8 cellular contexts compared by ENCODE assay signal in the genomic region with DNA sequence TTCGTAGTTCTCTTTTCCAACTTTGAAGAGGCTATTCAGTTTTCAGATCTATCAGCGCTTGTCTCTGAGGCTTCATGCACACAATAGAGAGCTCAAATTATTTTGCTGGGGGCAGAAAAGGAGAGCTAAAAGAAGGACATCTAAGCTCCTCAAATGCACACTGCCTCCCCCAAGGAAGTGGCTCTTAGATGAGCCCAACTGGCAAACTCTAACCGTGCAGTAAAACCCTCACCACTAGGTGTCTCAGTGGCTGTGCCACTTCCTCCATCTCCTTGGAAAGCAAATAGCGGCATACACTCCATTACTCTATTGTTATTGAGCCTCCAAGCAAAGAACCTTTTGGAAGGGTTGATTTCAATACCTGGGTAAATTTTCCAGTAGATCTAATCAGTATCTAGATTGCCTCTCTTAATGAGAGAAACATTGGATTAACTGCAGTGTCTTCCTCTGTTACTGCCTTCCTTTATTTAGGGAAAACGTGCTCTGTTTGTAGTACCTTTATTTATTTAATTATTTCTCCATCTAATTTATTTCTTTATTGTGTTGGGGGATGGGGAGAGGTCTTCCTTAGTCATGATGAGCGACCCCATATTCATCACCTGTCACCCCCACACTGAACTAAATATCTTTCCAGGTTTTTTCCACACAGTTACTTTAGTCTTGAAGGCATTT. TPM values are rescaled to one million over a fixed set of nuclear protein-coding genes. Genes with fewer than 3 reads are reported as not detected.
DNase-seq lines count a peak whose midpoint lies in the region; ATAC-seq and TF ChIP-seq lines count a peak whose summit lies in the region.

No MANE protein-coding gene starts in this region.

- no peaks in the 10 kb centered on the region for H3K36me3 ChIP-seq in BLaER1
- H3K36me3 ChIP-seq in neutrophil, result no peaks in the 10 kb centered on the region
- no peaks in the 10 kb centered on the region for H3K36me3 ChIP-seq in testis (ENCODE audit: low read depth, missing control alignments)

- no peaks in the 10 kb centered on the region for H4K20me1 ChIP-seq in BLaER1

- TF ChIP-seq CTCF in GM20000 (IDR thresholded peaks at IDR 0.05; ENCODE audit: extremely low read depth, missing control alignments), result peak; percentile 79
- TF ChIP-seq CTCF in foreskin keratinocyte (conservative IDR thresholded peaks at IDR 0.05), result peak; percentile 88
- peak; percentile 60 for TF ChIP-seq CTCF in neutrophil (IDR thresholded peaks at IDR 0.05)
- TF ChIP-seq CTCF in testis (IDR thresholded peaks at IDR 0.05), result peak in 2 of 3 experiments; percentile 73 to 80

- H3K27me3 ChIP-seq in BLaER1 (no peaks in the 10 kb centered on the region), foreskin keratinocyte (peaks cover 4% of the 10 kb centered on the region), neutrophil (peaks cover 4% of the 10 kb centered on the region), testis (no peaks in the 10 kb centered on the region)

- H3K9me3 ChIP-seq in BLaER1 (no peaks in the 10 kb centered on the region), neutrophil (no peaks in the 10 kb centered on the region), testis (no peaks in the 10 kb centered on the region)

- H3K27me3 Mint-ChIP-seq in activated T-helper 2 cell treated with anti-CD3 and anti-CD28 coated beads, Interferon-gamma antibody, Interleukin-2, Interleukin-4, amounts not matched to agents 10 μg/mL and 5 μg/mL and 100 μg/mL, durations not matched to agents 14 hours and 24 hours and 36 hours (ENCODE audit: low read depth), result peaks cover 14% of the 10 kb centered on the region

- intact Hi-C loops in activated T-helper 2 cell treated with anti-CD3 and anti-CD28 coated beads, Interferon-gamma antibody, Interleukin-2, Interleukin-4, amounts not matched to agents 10 μg/mL and 5 μg/mL and 100 μg/mL, durations not matched to agents 14 hours and 24 hours and 36 hours (cut with micrococcal nuclease), result loop anchor here (1.0 to 10.0 kb wide), 3 partner anchors 67 to 243 kb away; partner anchors contain the start of gene ZMYM4
- intact Hi-C loops in testis (cut with DNase I; ENCODE audit: low total_unique reads), result no loop called here

- H3K9me3 Mint-ChIP-seq in activated T-helper 2 cell treated with anti-CD3 and anti-CD28 coated beads, Interferon-gamma antibody, Interleukin-2, Interleukin-4, amounts not matched to agents 10 μg/mL and 5 μg/mL and 100 μg/mL, durations not matched to agents 14 hours and 24 hours and 36 hours, result no peaks in the 10 kb centered on the region

- H3K27ac ChIP-seq in BLaER1 (no peak overlapping the region), foreskin keratinocyte (no peak overlapping the region), neutrophil (no peak overlapping the region), testis (no peak overlapping the region)

- no peak overlapping the region for H3K9ac ChIP-seq in BLaER1

- H3K27ac Mint-ChIP-seq in activated T-helper 2 cell treated with anti-CD3 and anti-CD28 coated beads, Interferon-gamma antibody, Interleukin-2, Interleukin-4, amounts not matched to agents 10 μg/mL and 5 μg/mL and 100 μg/mL, durations not matched to agents 14 hours and 24 hours and 36 hours, result no peak overlapping the region

- no peaks in the 10 kb centered on the region for H3K36me3 Mint-ChIP-seq in activated T-helper 2 cell treated with anti-CD3 and anti-CD28 coated beads, Interferon-gamma antibody, Interleukin-2, Interleukin-4, amounts not matched to agents 10 μg/mL and 5 μg/mL and 100 μg/mL, durations not matched to agents 14 hours and 24 hours and 36 hours (ENCODE audit: low read depth)

- H3K4me3 Mint-ChIP-seq in activated T-helper 2 cell treated with anti-CD3 and anti-CD28 coated beads, Interferon-gamma antibody, Interleukin-2, Interleukin-4, amounts not matched to agents 10 μg/mL and 5 μg/mL and 100 μg/mL, durations not matched to agents 14 hours and 24 hours and 36 hours (ENCODE audit: low read depth), result no peak overlapping the region

- H3K4me2 ChIP-seq in BLaER1, result peak overlapping the region; percentile 24; the same call in 1 of the 2 replicates

- peaks cover 3% of the 10 kb centered on the region for H3K4me1 Mint-ChIP-seq in activated T-helper 2 cell treated with anti-CD3 and anti-CD28 coated beads, Interferon-gamma antibody, Interleukin-2, Interleukin-4, amounts not matched to agents 10 μg/mL and 5 μg/mL and 100 μg/mL, durations not matched to agents 14 hours and 24 hours and 36 hours (ENCODE audit: low read depth)

- H3K4me3 ChIP-seq in BLaER1 (no peak overlapping the region), neutrophil (ENCODE audit: low read depth in 1 of 2, low read length in 1 of 2) (no peak overlapping the region), testis (no peak overlapping the region)

- TF ChIP-seq POLR2A in testis (IDR thresholded peaks at IDR 0.05), result no peak

- peaks cover 9% of the 10 kb centered on the region for H3K4me1 ChIP-seq in BLaER1
- no peaks in the 10 kb centered on the region for H3K4me1 ChIP-seq in foreskin keratinocyte
- peaks cover 4 to 5% of the 10 kb centered on the region in 2 experiments for H3K4me1 ChIP-seq in neutrophil (ENCODE audit: control insufficient read depth in 1 of 2, insufficient read depth in 1 of 2, low read depth in 1 of 2, low read length in 1 of 2)
- H3K4me1 ChIP-seq in testis, result peaks cover 3% of the 10 kb centered on the region

- ATAC-seq in foreskin keratinocyte, result peak; percentile 97

- DNase-seq in GM20000 (ENCODE audit: low spot score) (peak; percentile 72), M059J (ENCODE audit: low read depth) (peak; percentile 81), RPMI8226 (peak; percentile 83), foreskin keratinocyte (peak; percentile 42 to 70), testis (peak; percentile 85)
- DNase-seq in activated T-helper 2 cell treated with anti-CD3 and anti-CD28 coated beads, Interferon-gamma antibody, Interleukin-2, Interleukin-4, amounts not matched to agents 10 μg/mL and 5 μg/mL and 100 μg/mL, durations not matched to agents 14 hours and 24 hours and 36 hours (ENCODE audit: low spot score), result peak; percentile 61

- 32 to 47% methylated on average over 6 of the region's 6 CpGs for WGBS in testis, 2 donors

RNA-seq across cellular contexts. Expression of gene SFPQ, which starts 9.2 kb away (rescaled TPM):
- 110 and 196 TPM in 2 replicates for total RNA-seq in M059J (2014; rRNA removed; shearing (Covaris generic))
- total RNA-seq in activated T-helper 2 cell treated with anti-CD3 and anti-CD28 coated beads, Interferon-gamma antibody, Interleukin-2, Interleukin-4, amounts not matched to agents 10 μg/mL and 5 μg/mL and 100 μg/mL, durations not matched to agents 14 hours and 24 hours and 36 hours, result 358 and 369 TPM in 2 replicates
- total RNA-seq in foreskin keratinocyte (281 and 358 TPM in 2 replicates), testis (100 to 1,000 TPM; 417 to 436 TPM)
- polyA plus RNA-seq in foreskin keratinocyte (153 and 203 TPM in 2 replicates), testis (ENCODE audit: insufficient read depth, low read depth, low replicate concordance) (297 TPM)
